Comparison of ENCODE assay signal across 11 cellular contexts in genomic region chr4:2861631-2862436, GRCh38. TPM values are rescaled to one million over a fixed set of nuclear protein-coding genes. Genes with fewer than 3 reads are reported as not detected.
DNase-seq lines count a peak whose midpoint lies in the region; ATAC-seq, FAIRE-seq and TF ChIP-seq lines count a peak whose summit lies in the region.
"Had no signal": no experiment of that assay in that cellular context is flagged by ENCODE, and none has a peak within 500 bp of the region (broad histone marks: within the 10 kb centered on the region; RNA-seq: fewer than 3 reads in every experiment).

No MANE protein-coding gene starts in this region.

- H3K27me3 Mint-ChIP-seq in activated B cell treated with CpG ODN at 0.5 μM for 24 hours: no peaks in the 10 kb centered on the region
- H3K27me3 Mint-ChIP-seq in immature natural killer cell (ENCODE audit: low read depth in 3 of 3): no peaks in the 10 kb centered on the region
- no peaks in the 10 kb centered on the region for H3K27me3 Mint-ChIP-seq in stimulated activated naive B cell treated with anti-CD40 and anti-IgM and Interleukin-4, amounts not matched to agents 10 μg/mL and 1 μg/mL and 100 μg/mL, for 72 hours
- H3K27me3 Mint-ChIP-seq: stimulated activated naive CD8-positive, alpha-beta T cell treated with anti-CD3 and anti-CD28 coated beads, Interleukin-15, Interleukin-2, amounts not matched to agents 100 ng/mL and 50 ng/mL, for 24 hours had no signal

- peak; percentile 75 for ATAC-seq in GM21529 (IDR thresholded peaks at IDR 0.05; ENCODE audit: unreplicated experiment)
- peak; percentile 49 for ATAC-seq in activated B cell treated with CpG ODN at 0.5 μM for 24 hours (ENCODE audit: low read depth)
- peak in 1 of 2 donors; percentile 41 for ATAC-seq in stimulated activated naive B cell treated with anti-CD40 and anti-IgM and Interleukin-4, amounts not matched to agents 10 μg/mL and 1 μg/mL and 100 μg/mL, for 72 hours (replicated peaks)
- ATAC-seq in GM21360 (IDR thresholded peaks at IDR 0.05; ENCODE audit: unreplicated experiment): no peak
- ATAC-seq: activated naive CD4-positive, alpha-beta T cell treated with anti-CD3 and anti-CD28 coated beads, Interleukin-2, amount 50 U/mL, for 72 hours had no signal

- H3K4me1 Mint-ChIP-seq in activated B cell treated with CpG ODN at 0.5 μM for 24 hours: peaks cover 92% of the 10 kb centered on the region
- H3K4me1 Mint-ChIP-seq in immature natural killer cell: peaks cover 83 to 95% of the 10 kb centered on the region in 2 donors
- peaks cover 52 to 80% of the 10 kb centered on the region in 2 donors for H3K4me1 Mint-ChIP-seq in stimulated activated naive B cell treated with anti-CD40 and anti-IgM and Interleukin-4, amounts not matched to agents 10 μg/mL and 1 μg/mL and 100 μg/mL, for 72 hours

- H3K27ac Mint-ChIP-seq in activated B cell treated with CpG ODN at 0.5 μM for 24 hours (peak overlapping the region; percentile 77), immature natural killer cell (peak overlapping the region; percentile 24 to 89 (median 74))
- H3K27ac Mint-ChIP-seq in stimulated activated naive B cell treated with anti-CD40 and anti-IgM and Interleukin-4, amounts not matched to agents 10 μg/mL and 1 μg/mL and 100 μg/mL, for 72 hours: peak overlapping the region; percentile 87

- intact Hi-C loops in activated B cell treated with CpG ODN at 0.5 μM for 24 hours (cut with micrococcal nuclease): loop anchor here (5.0 kb wide), 1 partner anchor 45 kb away; no protein-coding TSS in a partner anchor

- CTCF ChIA-PET in activated B cell treated with CpG ODN at 0.5 μM for 24 hours (lab: Charles Lee): interaction anchor here (0.8 kb wide), 1 partner anchor 15 kb away, joined by 3 read pairs; no protein-coding TSS in a partner anchor

- FAIRE-seq in HTR-8/SVneo (lab: Jason Lieb, UNC): no peak
- FAIRE-seq: G401.6 had no signal

- H3K36me3 Mint-ChIP-seq in activated B cell treated with CpG ODN at 0.5 μM for 24 hours (ENCODE audit: low read depth) (peaks cover 17% of the 10 kb centered on the region), immature natural killer cell (no peaks in the 10 kb centered on the region)
- H3K36me3 Mint-ChIP-seq in stimulated activated naive B cell treated with anti-CD40 and anti-IgM and Interleukin-4, amounts not matched to agents 10 μg/mL and 1 μg/mL and 100 μg/mL, for 72 hours: peaks cover 11 to 19% of the 10 kb centered on the region in 2 donors

- peaks cover 4% of the 10 kb centered on the region for H3K9me3 Mint-ChIP-seq in activated B cell treated with CpG ODN at 0.5 μM for 24 hours
- H3K9me3 Mint-ChIP-seq in immature natural killer cell: no peaks in the 10 kb centered on the region
- peaks cover 0 to 1% of the 10 kb centered on the region in 2 donors for H3K9me3 Mint-ChIP-seq in stimulated activated naive B cell treated with anti-CD40 and anti-IgM and Interleukin-4, amounts not matched to agents 10 μg/mL and 1 μg/mL and 100 μg/mL, for 72 hours
- H3K9me3 Mint-ChIP-seq: activated naive CD4-positive, alpha-beta T cell treated with anti-CD3 and anti-CD28 coated beads, Interleukin-2, amount 50 U/mL, for 72 hours; stimulated activated naive CD8-positive, alpha-beta T cell treated with anti-CD3 and anti-CD28 coated beads, Interleukin-15, Interleukin-2, amounts not matched to agents 100 ng/mL and 50 ng/mL, for 24 hours had no signal

- H3K4me3 Mint-ChIP-seq in activated B cell treated with CpG ODN at 0.5 μM for 24 hours (peak overlapping the region; percentile 46), immature natural killer cell (peak overlapping the region in 2 of 5 donors; percentile 18 to 25)
- no peak overlapping the region for H3K4me3 Mint-ChIP-seq in stimulated activated naive B cell treated with anti-CD40 and anti-IgM and Interleukin-4, amounts not matched to agents 10 μg/mL and 1 μg/mL and 100 μg/mL, for 72 hours
- H3K4me3 Mint-ChIP-seq: stimulated activated naive CD8-positive, alpha-beta T cell treated with anti-CD3 and anti-CD28 coated beads, Interleukin-15, Interleukin-2, amounts not matched to agents 100 ng/mL and 50 ng/mL, for 24 hours had no signal

- DNase-seq in activated B cell treated with CpG ODN at 0.5 μM for 24 hours: no peak
- DNase-seq in immature natural killer cell: no peak
- no peak for DNase-seq in stimulated activated naive B cell treated with anti-CD40 and anti-IgM and Interleukin-4, amounts not matched to agents 10 μg/mL and 1 μg/mL and 100 μg/mL, for 72 hours
- DNase-seq in hypothalamus (lab: John Stamatoyannopoulos, UW): no peak
- DNase-seq in HTR-8/SVneo (ENCODE audit: insufficient read length, low spot score): no peak
- DNase-seq in T1000 (lab: John Stamatoyannopoulos, UW): no peak

- TF ChIP-seq CTCF in activated B cell treated with CpG ODN at 0.5 μM for 24 hours (IDR thresholded peaks at IDR 0.05): no peak

- POLR2A ChIA-PET in activated B cell treated with CpG ODN at 0.5 μM for 24 hours (lab: Charles Lee): interaction anchor here (0.5 to 2.5 kb wide), 9 partner anchors 9 to 166 kb away, joined by 3 to 10 read pairs (median 4); partner anchors contain the start of gene ADD1

RNA-seq across cellular contexts. Expression of gene ADD1, which starts 18.2 kb away (rescaled TPM):
- total RNA-seq in activated B cell treated with CpG ODN at 0.5 μM for 24 hours: 326 and 340 TPM in 2 replicates
- 100 to 1,000 TPM; 207 to 318 (median 314) TPM for polyA plus RNA-seq in immature natural killer cell
